ENCODE assay signal across 12 cellular contexts in genomic region chr7:44291066-44291732, GRCh38. TPM values are rescaled to one million over a fixed set of nuclear protein-coding genes. Genes with fewer than 3 reads are reported as not detected.
DNase-seq lines count a peak whose midpoint lies in the region; ATAC-seq and TF ChIP-seq lines count a peak whose summit lies in the region.
"Had no signal": no experiment of that assay in that cellular context is flagged by ENCODE, and none has a peak within 500 bp of the region (broad histone marks: within the 10 kb centered on the region; RNA-seq: fewer than 3 reads in every experiment).

No MANE protein-coding gene starts in this region.

- no peaks in the 10 kb centered on the region for H3K4me1 Mint-ChIP-seq in natural killer cell
- peaks cover 0 to 3% of the 10 kb centered on the region in 2 donors for H3K4me1 Mint-ChIP-seq in natural killer cell treated with Interleukin-12 subunit alpha and Interleukin-12 subunit beta and Interleukin-15 and Interleukin-18, amount 100 ng/mL, for 72 hours (ENCODE audit: low read depth in 2 of 2)
- H3K4me1 Mint-ChIP-seq in activated T-helper 1 cell treated with anti-CD3 and anti-CD28 coated beads, Interleukin-12 subunit alpha, Interleukin-12 subunit beta, Interleukin-2, Interleukin-4 antibody, amounts not matched to agents 30 ng/mL and 10 ng/mL and 1 ng/mL, durations not matched to agents 14 hours and 24 hours and 36 hours (ENCODE audit: low read depth): no peaks in the 10 kb centered on the region

- intact Hi-C loops in natural killer cell (cut with micrococcal nuclease): no loop called here
- intact Hi-C loops in lower lobe of right lung (cut with DNase I): no loop called here
- intact Hi-C loops in activated T-helper 1 cell treated with anti-CD3 and anti-CD28 coated beads, Interleukin-12 subunit alpha, Interleukin-12 subunit beta, Interleukin-2, Interleukin-4 antibody, amounts not matched to agents 30 ng/mL and 10 ng/mL and 1 ng/mL, durations not matched to agents 14 hours and 24 hours and 36 hours (cut with micrococcal nuclease): no loop called here

- H3K9me3 ChIP-seq in lower lobe of right lung: no peaks in the 10 kb centered on the region

- ATAC-seq in natural killer cell (no peak), lower lobe of right lung (peak; percentile 63 to 81), HG02884 (IDR thresholded peaks at IDR 0.05; ENCODE audit: unreplicated experiment) (no peak)
- ATAC-seq in natural killer cell treated with Interleukin-12 subunit alpha and Interleukin-12 subunit beta and Interleukin-15 and Interleukin-18, amount 100 ng/mL, for 72 hours: no peak
- ATAC-seq: stimulated activated memory B cell treated with anti-CD40 and anti-IgM and Interleukin-4, amounts not matched to agents 10 μg/mL and 1 μg/mL and 100 μg/mL, for 72 hours had no signal

- H3K36me3 Mint-ChIP-seq in natural killer cell: no peaks in the 10 kb centered on the region
- H3K36me3 Mint-ChIP-seq in natural killer cell treated with Interleukin-12 subunit alpha and Interleukin-12 subunit beta and Interleukin-15 and Interleukin-18, amount 100 ng/mL, for 72 hours: no peaks in the 10 kb centered on the region
- no peaks in the 10 kb centered on the region for H3K36me3 Mint-ChIP-seq in activated T-helper 1 cell treated with anti-CD3 and anti-CD28 coated beads, Interleukin-12 subunit alpha, Interleukin-12 subunit beta, Interleukin-2, Interleukin-4 antibody, amounts not matched to agents 30 ng/mL and 10 ng/mL and 1 ng/mL, durations not matched to agents 14 hours and 24 hours and 36 hours (ENCODE audit: low read depth)
- H3K36me3 Mint-ChIP-seq: stimulated activated memory B cell treated with anti-CD40 and anti-IgM and Interleukin-4, amounts not matched to agents 10 μg/mL and 1 μg/mL and 100 μg/mL, for 72 hours had no signal

- H3K27me3 Mint-ChIP-seq in natural killer cell (ENCODE audit: low read depth in 2 of 2): peaks cover 23% of the 10 kb centered on the region in 2 donors
- H3K27me3 Mint-ChIP-seq in natural killer cell treated with Interleukin-12 subunit alpha and Interleukin-12 subunit beta and Interleukin-15 and Interleukin-18, amount 100 ng/mL, for 72 hours: peaks cover 7 to 17% of the 10 kb centered on the region in 2 donors
- H3K27me3 Mint-ChIP-seq in activated T-helper 1 cell treated with anti-CD3 and anti-CD28 coated beads, Interleukin-12 subunit alpha, Interleukin-12 subunit beta, Interleukin-2, Interleukin-4 antibody, amounts not matched to agents 30 ng/mL and 10 ng/mL and 1 ng/mL, durations not matched to agents 14 hours and 24 hours and 36 hours (ENCODE audit: insufficient read depth): peaks cover 28% of the 10 kb centered on the region

- peak overlapping the region; percentile 16 for H3K27ac ChIP-seq in brain microvascular endothelial cell
- no peak overlapping the region for H3K27ac ChIP-seq in lower lobe of right lung

- H3K27me3 ChIP-seq in brain microvascular endothelial cell (replicated peaks) (peaks cover 15% of the 10 kb centered on the region), lower lobe of right lung (ENCODE audit: low read depth) (peaks cover 31% of the 10 kb centered on the region)

- H3K9me3 Mint-ChIP-seq in natural killer cell: no peaks in the 10 kb centered on the region
- no peaks in the 10 kb centered on the region for H3K9me3 Mint-ChIP-seq in natural killer cell treated with Interleukin-12 subunit alpha and Interleukin-12 subunit beta and Interleukin-15 and Interleukin-18, amount 100 ng/mL, for 72 hours
- H3K9me3 Mint-ChIP-seq in activated T-helper 1 cell treated with anti-CD3 and anti-CD28 coated beads, Interleukin-12 subunit alpha, Interleukin-12 subunit beta, Interleukin-2, Interleukin-4 antibody, amounts not matched to agents 30 ng/mL and 10 ng/mL and 1 ng/mL, durations not matched to agents 14 hours and 24 hours and 36 hours: no peaks in the 10 kb centered on the region
- H3K9me3 Mint-ChIP-seq: CD4-positive, alpha-beta T cell; stimulated activated memory B cell treated with anti-CD40 and anti-IgM and Interleukin-4, amounts not matched to agents 10 μg/mL and 1 μg/mL and 100 μg/mL, for 72 hours had no signal

- TF ChIP-seq CTCF in natural killer cell (IDR thresholded peaks at IDR 0.05) (no peak), brain microvascular endothelial cell (IDR thresholded peaks at IDR 0.05; ENCODE audit: low read depth, low read length, missing control alignments) (no peak), lower lobe of right lung (IDR thresholded peaks at IDR 0.05) (no peak), GM10266 (IDR thresholded peaks at IDR 0.05; ENCODE audit: control insufficient read depth, insufficient read depth, low read depth, missing control alignments) (no peak)

- H3K27ac Mint-ChIP-seq in natural killer cell: no peak overlapping the region
- H3K27ac Mint-ChIP-seq in natural killer cell treated with Interleukin-12 subunit alpha and Interleukin-12 subunit beta and Interleukin-15 and Interleukin-18, amount 100 ng/mL, for 72 hours: no peak overlapping the region
- H3K27ac Mint-ChIP-seq in activated T-helper 1 cell treated with anti-CD3 and anti-CD28 coated beads, Interleukin-12 subunit alpha, Interleukin-12 subunit beta, Interleukin-2, Interleukin-4 antibody, amounts not matched to agents 30 ng/mL and 10 ng/mL and 1 ng/mL, durations not matched to agents 14 hours and 24 hours and 36 hours: no peak overlapping the region
- H3K27ac Mint-ChIP-seq: CD4-positive, alpha-beta T cell; stimulated activated memory B cell treated with anti-CD40 and anti-IgM and Interleukin-4, amounts not matched to agents 10 μg/mL and 1 μg/mL and 100 μg/mL, for 72 hours had no signal

- H3K4me3 ChIP-seq in brain microvascular endothelial cell (ENCODE audit: low read depth, low read length) (no peak overlapping the region), lower lobe of right lung (no peak overlapping the region)

- H3K36me3 ChIP-seq in brain microvascular endothelial cell (replicated peaks): no peaks in the 10 kb centered on the region
- H3K36me3 ChIP-seq in lower lobe of right lung: no peaks in the 10 kb centered on the region

- H3K4me3 Mint-ChIP-seq in natural killer cell: no peak overlapping the region
- no peak overlapping the region for H3K4me3 Mint-ChIP-seq in natural killer cell treated with Interleukin-12 subunit alpha and Interleukin-12 subunit beta and Interleukin-15 and Interleukin-18, amount 100 ng/mL, for 72 hours
- H3K4me3 Mint-ChIP-seq in activated T-helper 1 cell treated with anti-CD3 and anti-CD28 coated beads, Interleukin-12 subunit alpha, Interleukin-12 subunit beta, Interleukin-2, Interleukin-4 antibody, amounts not matched to agents 30 ng/mL and 10 ng/mL and 1 ng/mL, durations not matched to agents 14 hours and 24 hours and 36 hours: no peak overlapping the region
- H3K4me3 Mint-ChIP-seq: CD4-positive, alpha-beta T cell; stimulated activated memory B cell treated with anti-CD40 and anti-IgM and Interleukin-4, amounts not matched to agents 10 μg/mL and 1 μg/mL and 100 μg/mL, for 72 hours had no signal

- DNase-seq in natural killer cell: peak; percentile 12
- no peak for DNase-seq in natural killer cell treated with Interleukin-12 subunit alpha and Interleukin-12 subunit beta and Interleukin-15 and Interleukin-18, amount 100 ng/mL, for 72 hours (ENCODE audit: low spot score)
- peak; percentile 77 for DNase-seq in brain microvascular endothelial cell
- peak; percentile 75 for DNase-seq in lower lobe of right lung
- no peak for DNase-seq in activated T-helper 1 cell treated with anti-CD3 and anti-CD28 coated beads, Interleukin-12 subunit alpha, Interleukin-12 subunit beta, Interleukin-2, Interleukin-4 antibody, amounts not matched to agents 30 ng/mL and 10 ng/mL and 1 ng/mL, durations not matched to agents 14 hours and 24 hours and 36 hours (ENCODE audit: low spot score)
- DNase-seq in GM10266 (ENCODE audit: extremely low spot score): no peak
- no peak for DNase-seq in SHP77 treated with DMSO at 0.1 percent for 48 hours (lab: John Stamatoyannopoulos, UW)
- DNase-seq: cerebellar nuclear complex, NCI-H748 treated with DMSO at 0.1 percent for 48 hours had no signal

- peaks cover 11% of the 10 kb centered on the region for H3K4me1 ChIP-seq in lower lobe of right lung

- in situ Hi-C loops in brain microvascular endothelial cell (cut with HindIII; ENCODE audit: low pct_ligation_motif_present, low sequenced_read_pairs): no loop called here

RNA-seq across cellular contexts. Expression of gene CAMK2B, which starts 34.2 kb away (rescaled TPM):
- under 1 TPM in 1 of 3 donors, not detected in 2; 0.70 TPM for total RNA-seq in natural killer cell
- under 1 TPM in 1 of 2 donors, not detected in 1; 0.10 TPM for total RNA-seq in natural killer cell treated with Interleukin-12 subunit alpha and Interleukin-12 subunit beta and Interleukin-15 and Interleukin-18, amount 100 ng/mL, for 72 hours
- 0.30 TPM for total RNA-seq in lower lobe of right lung
- 0.47 and 0.76 TPM in 2 replicates for total RNA-seq in activated T-helper 1 cell treated with anti-CD3 and anti-CD28 coated beads, Interleukin-12 subunit alpha, Interleukin-12 subunit beta, Interleukin-2, Interleukin-4 antibody, amounts not matched to agents 30 ng/mL and 10 ng/mL and 1 ng/mL, durations not matched to agents 14 hours and 24 hours and 36 hours
- total RNA-seq: CD4-positive, alpha-beta T cell had no signal

Comparison
In these comparisons a context has a peak if more than half of its experiments do, and no peak if none do; other contexts are left out.
1. DNase-seq: peak in natural killer cell (single experiment), brain microvascular endothelial cell (single experiment) and lower lobe of right lung (single experiment); none in natural killer cell treated with Interleukin-12 subunit alpha and Interleukin-12 subunit beta and Interleukin-15 and Interleukin-18, amount 100 ng/mL, for 72 hours (single experiment), activated T-helper 1 cell treated with anti-CD3 and anti-CD28 coated beads, Interleukin-12 subunit alpha, Interleukin-12 subunit beta, Interleukin-2, Interleukin-4 antibody, amounts not matched to agents 30 ng/mL and 10 ng/mL and 1 ng/mL, durations not matched to agents 14 hours and 24 hours and 36 hours (single experiment), GM10266 (single experiment) and SHP77 treated with DMSO at 0.1 percent for 48 hours (single experiment).
2. ATAC-seq: peak in lower lobe of right lung (2 of 2); none in natural killer cell (0 of 3), natural killer cell treated with Interleukin-12 subunit alpha and Interleukin-12 subunit beta and Interleukin-15 and Interleukin-18, amount 100 ng/mL, for 72 hours (0 of 2) and HG02884 (single experiment).